ENCODE assay signal across 9 cellular contexts in genomic region chr3:66372681-66373350, GRCh38.
DNase-seq lines count a peak whose midpoint lies in the region; ATAC-seq, FAIRE-seq and TF ChIP-seq lines count a peak whose summit lies in the region.
"Had no signal": no experiment of that assay in that cellular context is flagged by ENCODE, and none has a peak within 500 bp of the region (broad histone marks: within the 10 kb centered on the region; RNA-seq: fewer than 3 reads in every experiment).

No MANE protein-coding gene starts in this region.

- SMC1A ChIA-PET in GM12878 (lab: Charles Lee; ENCODE audit: uncharacterized antibody, unreplicated experiment): interaction anchor here (0.7 to 2.2 kb wide), 5 partner anchors 14 to 96 kb away, joined by 4 to 5 read pairs (median 4); no protein-coding TSS in a partner anchor

- H3K4me3 Mint-ChIP-seq in Calu3 (ENCODE audit: low read depth, unreplicated experiment): no peak overlapping the region

- no peak overlapping the region for H3K27ac Mint-ChIP-seq in Calu3 (ENCODE audit: unreplicated experiment)

- ATAC-seq in GM12878 (0 out of 3 replicates have a peak, but pooled peaks have one; percentile 34), HepG2 (peak; percentile 70)

- H3K36me3 Mint-ChIP-seq in Calu3 (ENCODE audit: insufficient read depth, unreplicated experiment): peaks cover 1% of the 10 kb centered on the region

- H3K79me2 ChIP-seq in GM12878 (ENCODE audit: control insufficient read depth, insufficient read depth, low read length) (no peaks in the 10 kb centered on the region), HepG2 (ENCODE audit: insufficient read depth, low read length) (no peaks in the 10 kb centered on the region)

- H3K27me3 ChIP-seq in GM12878 (replicated peaks in 1 of 2; ENCODE audit: control insufficient read depth in 2 of 2, insufficient read depth in 2 of 2, low read length in 1 of 2) (no peaks in the 10 kb centered on the region), HepG2 (ENCODE audit: control insufficient read depth in 1 of 2, insufficient read depth in 2 of 2, low read length in 2 of 2) (no peaks in the 10 kb centered on the region)

- H3K9me3 ChIP-seq in GM12878 (replicated peaks; ENCODE audit: control insufficient read depth, insufficient read depth, low read length): no peaks in the 10 kb centered on the region
- no peaks in the 10 kb centered on the region for H3K9me3 ChIP-seq in HepG2 (ENCODE audit: low read length)
- H3K9me3 ChIP-seq: A549 had no signal

- H3K4me1 ChIP-seq in GM12878 (ENCODE audit: control insufficient read depth, insufficient read depth, low read length): no peaks in the 10 kb centered on the region
- H3K4me1 ChIP-seq in HepG2 (ENCODE audit: insufficient read depth, low read length): peaks cover 19% of the 10 kb centered on the region

- DNase-seq in DMS53 (lab: John Stamatoyannopoulos, UW) (peak; percentile 27), DMS53 treated with DMSO at 0.1 percent for 48 hours (lab: John Stamatoyannopoulos, UW; ENCODE audit: unreplicated experiment) (no peak), NCI-H2227 (lab: John Stamatoyannopoulos, UW; ENCODE audit: unreplicated experiment) (peak; percentile 10), GM12878 (ENCODE audit: low read depth, low spot score) (no peak), HepG2 (ENCODE audit: low spot score) (peak; percentile 10), NCI-H2029 (lab: John Stamatoyannopoulos, UW) (no peak), Calu3 (no peak), DMS114 treated with DMSO at 0.1 percent for 48 hours (lab: John Stamatoyannopoulos, UW; ENCODE audit: unreplicated experiment) (no peak)

- H2AFZ ChIP-seq in GM12878 (ENCODE audit: control insufficient read depth, low read depth, low read length) (no peak overlapping the region), HepG2 (ENCODE audit: low read length) (no peak overlapping the region)

- no peaks in the 10 kb centered on the region for H4K20me1 ChIP-seq in GM12878 (ENCODE audit: control insufficient read depth, insufficient read depth)
- H4K20me1 ChIP-seq in HepG2 (ENCODE audit: insufficient read depth, low read length): no peaks in the 10 kb centered on the region

- in situ Hi-C loops in GM12878 (cut with MboI) (no loop called here), HepG2 (cut with HindIII; ENCODE audit: extremely low pct_ligation_motif_present, low pct_unique_long_range_greater_than_20kb) (no loop called here)

- POLR2A ChIA-PET in GM12878 (lab: Charles Lee): no interaction called here
- POLR2A ChIA-PET in HepG2 (lab: Yijun Ruan, JAX): no interaction called here

- H3K36me3 ChIP-seq in GM12878 (ENCODE audit: control insufficient read depth in 2 of 2, insufficient read depth in 2 of 2, low read length in 1 of 2) (no peaks in the 10 kb centered on the region; a peak in 1 of 4 replicates), HepG2 (replicated peaks in 1 of 2; ENCODE audit: control insufficient read depth in 1 of 2, insufficient read depth in 2 of 2, low read length in 2 of 2) (peaks cover 0 to 14% of the 10 kb centered on the region in 2 experiments; a peak in 2 of 5 replicates)

- peak in 2 of 3 experiments; percentile 12 to 27; a peak in 3 of 6 replicates for TF ChIP-seq CTCF in GM12878 (IDR thresholded peaks at IDR 0.05 in 2 of 3, conservative IDR thresholded peaks at IDR 0.05 in 1 of 3; ENCODE audit: control insufficient read depth in 2 of 3, extremely low read depth in 1 of 3, insufficient read depth in 1 of 3, low read depth in 3 of 3, low read length in 3 of 3)
- peak; percentile 61 for TF ChIP-seq CTCF in HepG2 (CRISPR knock-in tag; IDR thresholded peaks at IDR 0.05)
- TF ChIP-seq CTCF in Calu3 (IDR thresholded peaks at IDR 0.05; ENCODE audit: unreplicated experiment): no peak

- intact Hi-C loops in GM12878 (cut with micrococcal nuclease; ENCODE audit: unreplicated experiment): loop anchor here (2.0 kb wide), 1 partner anchor 96 kb away; no protein-coding TSS in a partner anchor
- intact Hi-C loops in HepG2 (cut with micrococcal nuclease; ENCODE audit: unreplicated experiment): loop anchor here (1.0 kb wide), 1 partner anchor 97 kb away; no protein-coding TSS in a partner anchor
- intact Hi-C loops in Calu3 (cut with micrococcal nuclease; ENCODE audit: unreplicated experiment): no loop called here

- TF ChIP-seq POLR2A in GM12878 (IDR thresholded peaks at IDR 0.05; ENCODE audit: low read depth, low read length) (no peak), HepG2 (IDR thresholded peaks at IDR 0.05; ENCODE audit: insufficient read depth in 1 of 2, low read depth in 2 of 2, low read length in 2 of 2) (no peak)

- peak; percentile 22; the same call in 1 of the 2 replicates for TF ChIP-seq RAD21 in GM12878 (IDR thresholded peaks at IDR 0.05; ENCODE audit: insufficient read depth, low read depth, low read length)
- TF ChIP-seq RAD21 in HepG2 (CRISPR knock-in tag; IDR thresholded peaks at IDR 0.05): peak; percentile 38; the same call in 1 of the 2 replicates

- FAIRE-seq in GM12878 (lab: Jason Lieb, UNC) (no peak), HepG2 (lab: Jason Lieb, UNC) (no peak)
- FAIRE-seq: A549 had no signal

- WGBS in GM12878 (ENCODE audit: insufficient coverage, insufficient replicate concordance, low lambda C conversion rate, missing lambda C conversion rate): 97% methylated on average over 18 of the region's 18 CpGs
- WGBS in HepG2 (ENCODE audit: low lambda C conversion rate): 95% methylated on average over 18 of the region's 18 CpGs

- H3K4me2 ChIP-seq in GM12878 (ENCODE audit: control insufficient read depth, insufficient read depth) (no peak overlapping the region), HepG2 (ENCODE audit: low read depth, low read length) (no peak overlapping the region)
- H3K4me2 ChIP-seq: A549 had no signal

- TF ChIP-seq EP300 in GM12878 (IDR thresholded peaks at IDR 0.05; ENCODE audit: borderline replicate concordance in 1 of 2, control insufficient read depth in 1 of 2, low read depth in 2 of 2, low read length in 2 of 2) (no peak), HepG2 (IDR thresholded peaks at IDR 0.05; ENCODE audit: low read depth in 2 of 2, low read length in 2 of 2) (no peak), HepG2 (CRISPR knock-in tag; IDR thresholded peaks at IDR 0.05; ENCODE audit: borderline replicate concordance) (no peak)

- BruUV-seq in GM12878 (replicated peaks; lab: Mats Ljungman, UMichigan): no TSS peak
- no TSS peak for BruUV-seq in HepG2 (replicated peaks; lab: Mats Ljungman, UMichigan)
- BruUV-seq in Calu3 (replicated peaks; lab: Mats Ljungman, UMichigan): no TSS peak

- H3K4me3 ChIP-seq in GM12878: no peak overlapping the region
- no peak overlapping the region for H3K4me3 ChIP-seq in HepG2 (replicated peaks in 1 of 3; ENCODE audit: insufficient read depth in 1 of 3, low read depth in 2 of 3, low read length in 3 of 3)
- H3K4me3 ChIP-seq: A549 had no signal

- CTCF ChIA-PET in GM12878 (lab: Yijun Ruan, JAX) (interaction anchor here (0.7 to 3.7 kb wide), 6 partner anchors 8 to 95 kb away, joined by 3 to 19 read pairs (median 3); no protein-coding TSS in a partner anchor), HepG2 (lab: Yijun Ruan, JAX; ENCODE audit: low intra/inter-chr PET ratio, low total read pairs) (interaction anchor here (1.1 kb wide), 1 partner anchor 96 kb away, joined by 3 read pairs; no protein-coding TSS in a partner anchor), Calu3 (lab: Charles Lee) (no interaction called here)

- no peak overlapping the region for H3K9ac ChIP-seq in GM12878 (ENCODE audit: control insufficient read depth, insufficient read depth, low read length)
- no peak overlapping the region for H3K9ac ChIP-seq in HepG2 (ENCODE audit: insufficient read depth, low read depth, low read length)

- RAD21 ChIA-PET in GM12878 (lab: Charles Lee; ENCODE audit: unreplicated experiment): interaction anchor here (1.0 to 1.6 kb wide), 3 partner anchors 27 to 95 kb away, joined by 3 to 8 read pairs (median 3); no protein-coding TSS in a partner anchor

- H3K4me1 Mint-ChIP-seq in Calu3 (ENCODE audit: low read depth, unreplicated experiment): peaks cover 12% of the 10 kb centered on the region

- H3K9me3 Mint-ChIP-seq in Calu3 (ENCODE audit: low read depth, unreplicated experiment): no peaks in the 10 kb centered on the region

- H3K27me3 Mint-ChIP-seq in Calu3 (ENCODE audit: unreplicated experiment): no peaks in the 10 kb centered on the region

- no peak overlapping the region for H3K27ac ChIP-seq in GM12878 (ENCODE audit: control insufficient read depth, insufficient read depth)
- H3K27ac ChIP-seq in HepG2 (ENCODE audit: extremely low read length, insufficient read depth, low read length): no peak overlapping the region
- H3K27ac ChIP-seq: A549 had no signal

TF ChIP-seq in GM12878, 131 proteins besides CTCF, POLR2A, EP300 and RAD21 (continues in another document):
- TF ChIP-seq MEF2A (IDR thresholded peaks at IDR 0.05; ENCODE audit: insufficient read depth, low read depth, low read length): no peak
- TF ChIP-seq RCOR1 (conservative IDR thresholded peaks at IDR 0.05; ENCODE audit: low read depth, low read length): no peak
- no peak for TF ChIP-seq SMAD5 (IDR thresholded peaks at IDR 0.05; ENCODE audit: low read depth)
- no peak for TF ChIP-seq HDAC2 (IDR thresholded peaks at IDR 0.05)
- no peak for TF ChIP-seq CBX5 (IDR thresholded peaks at IDR 0.05; ENCODE audit: low read depth)

TF ChIP-seq in HepG2, 621 proteins besides CTCF, POLR2A, EP300 and RAD21 (continues in another document):
- TF ChIP-seq ZNF10 (CRISPR knock-in tag; IDR thresholded peaks at IDR 0.05; ENCODE audit: borderline replicate concordance, low read depth) (no peak), REXO4 (CRISPR knock-in tag; IDR thresholded peaks at IDR 0.05; ENCODE audit: borderline replicate concordance) (no peak), STAG1 (CRISPR knock-in tag; IDR thresholded peaks at IDR 0.05) (peak; percentile 73), DNMT3B (CRISPR knock-in tag; conservative IDR thresholded peaks at IDR 0.05) (no peak), HMGA1 (CRISPR knock-in tag; conservative IDR thresholded peaks at IDR 0.05) (no peak), PHF20 (CRISPR knock-in tag; IDR thresholded peaks at IDR 0.05) (no peak), SMC3 (IDR thresholded peaks at IDR 0.05; ENCODE audit: low read length) (peak; percentile 32; the same call in 1 of the 2 replicates), POGK (CRISPR knock-in tag; conservative IDR thresholded peaks at IDR 0.05) (no peak), RFXANK (CRISPR knock-in tag; IDR thresholded peaks at IDR 0.05) (no peak)

Comparison
In these comparisons a context has a peak if more than half of its experiments do, and no peak if none do; other contexts are left out.
1. DNase-seq: peak in DMS53 (single experiment), NCI-H2227 (single experiment) and HepG2 (single experiment); none in DMS53 treated with DMSO at 0.1 percent for 48 hours (single experiment), GM12878 (single experiment), NCI-H2029 (single experiment), Calu3 (single experiment) and DMS114 treated with DMSO at 0.1 percent for 48 hours (single experiment).